Comparison of ENCODE assay signal across 11 cellular contexts in the genomic region with DNA sequence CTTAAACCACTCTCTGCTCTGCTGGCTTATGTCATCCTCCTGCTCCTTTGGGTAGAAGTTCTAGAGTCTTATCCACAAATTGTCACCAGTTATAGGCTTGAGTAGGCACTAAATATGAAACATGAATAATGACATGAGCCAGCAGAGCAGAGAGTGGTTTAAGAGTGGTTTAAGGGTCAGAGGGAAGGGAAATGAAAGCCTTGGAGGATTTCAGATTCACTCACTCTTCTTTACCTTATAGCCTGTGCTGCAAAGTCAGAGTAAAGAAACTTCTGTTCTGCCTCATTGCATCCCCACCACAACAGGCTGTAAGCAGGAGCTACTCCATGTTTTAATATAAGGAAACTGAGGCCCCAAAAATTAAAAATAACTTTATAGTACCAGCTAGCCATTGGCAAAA.
DNase-seq lines count a peak whose midpoint lies in the region; ATAC-seq and TF ChIP-seq lines count a peak whose summit lies in the region.
"Had no signal": no experiment of that assay in that cellular context is flagged by ENCODE, and none has a peak within 500 bp of the region (broad histone marks: within the 10 kb centered on the region; RNA-seq: fewer than 3 reads in every experiment).

No MANE protein-coding gene starts in this region.

- H3K27me3 ChIP-seq in GM06990 (replicated peaks; ENCODE audit: control insufficient read depth, insufficient read depth, low read length), result no peaks in the 10 kb centered on the region

- ATAC-seq in GM19035 (IDR thresholded peaks at IDR 0.05; ENCODE audit: unreplicated experiment), result peak; percentile 92
- ATAC-seq in HG02588 (IDR thresholded peaks at IDR 0.05; ENCODE audit: unreplicated experiment), result peak; percentile 93
- peak; percentile 94 for ATAC-seq in HG03342 (IDR thresholded peaks at IDR 0.05; ENCODE audit: unreplicated experiment)

- DNase-seq in GM06990 (ENCODE audit: extremely low read depth, insufficient read length), result peak; percentile 68
- no peak for DNase-seq in epidermal melanocyte (ENCODE audit: insufficient read length, low spot score)
- no peak for DNase-seq in middle frontal gyrus (ENCODE audit: extremely low spot score, low spot score)
- no peak for DNase-seq in stimulated activated CD4-positive, alpha-beta T cell treated with anti-CD3 and anti-CD28 coated beads, Interleukin-4, amount 100 ng/mL, for 4 hours
- DNase-seq in NCI-H1092 (lab: John Stamatoyannopoulos, UW), result no peak
- DNase-seq: NCI-H524 treated with DMSO at 0.1 percent for 48 hours, SHP77, WERI-Rb-1 had no signal

- TF ChIP-seq CTCF in GM06990 (IDR thresholded peaks at IDR 0.05; ENCODE audit: insufficient read depth, low read length, poor library complexity, severe bottlenecking), result no peak

- H3K36me3 ChIP-seq in GM06990 (ENCODE audit: control insufficient read depth, insufficient read depth, low read length), result no peaks in the 10 kb centered on the region
- H3K36me3 ChIP-seq: WERI-Rb-1 had no signal

- no peak overlapping the region for H3K4me3 ChIP-seq in GM06990 (replicated peaks; ENCODE audit: low read depth, low read length)
